ENCODE assay signal across 15 cellular contexts in the genomic region with DNA sequence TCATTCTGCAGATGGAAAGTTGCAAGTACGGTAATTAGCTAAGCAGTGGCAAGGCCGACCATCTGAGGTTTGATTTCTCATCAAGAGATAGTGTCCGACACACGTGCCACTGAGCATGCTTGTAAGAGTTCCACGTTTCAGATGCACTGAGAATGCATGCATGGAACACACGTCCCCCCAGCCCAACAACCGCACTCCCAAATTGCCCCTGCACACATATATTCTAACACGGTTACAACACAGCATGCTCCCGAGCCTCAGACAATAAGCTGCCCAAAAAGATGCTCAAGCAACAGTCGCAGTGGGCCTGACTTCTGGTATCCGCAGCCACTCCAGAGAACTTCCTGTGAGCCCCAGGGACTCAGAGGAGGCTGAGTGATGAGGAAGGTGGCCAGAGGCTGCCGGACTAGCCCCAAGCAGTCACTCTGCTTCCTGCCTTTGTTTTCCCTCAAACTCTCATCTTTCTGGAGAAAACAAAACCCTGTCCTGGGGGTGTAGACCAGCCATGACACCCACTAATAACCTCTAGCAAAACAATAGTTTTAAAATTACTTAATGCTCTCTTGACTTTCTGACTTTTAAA.
DNase-seq lines count a peak whose midpoint lies in the region; ATAC-seq, FAIRE-seq and TF ChIP-seq lines count a peak whose summit lies in the region.
"Had no signal": no experiment of that assay in that cellular context is flagged by ENCODE, and none has a peak within 500 bp of the region (broad histone marks: within the 10 kb centered on the region; RNA-seq: fewer than 3 reads in every experiment).

No MANE protein-coding gene starts in this region.

- no peak overlapping the region for H3K9ac ChIP-seq in PC-3 (ENCODE audit: low read length)
- peak overlapping the region; percentile 59 for H3K9ac ChIP-seq in adipocyte (ENCODE audit: low read length)

- H3K4me3 ChIP-seq in PC-3 (ENCODE audit: low read length) (no peak overlapping the region), adipocyte (ENCODE audit: low read length) (no peak overlapping the region)
- H3K4me3 ChIP-seq in naive thymus-derived CD4-positive, alpha-beta T cell (ENCODE audit: low read length): no peak overlapping the region

- DNase-seq in G401 (ENCODE audit: low spot score) (peak; percentile 40), PC-3 (no peak), adipocyte (ENCODE audit: low read depth) (no peak), RCC 7860 (ENCODE audit: low spot score) (no peak)
- no peak for DNase-seq in naive thymus-derived CD4-positive, alpha-beta T cell
- DNase-seq in effector CD4-positive, alpha-beta T cell: no peak
- DNase-seq: activated T-cell treated with anti-CD3 and anti-CD28 coated beads for 4 hours; CD4-positive, CD25-positive, alpha-beta regulatory T cell; left cardiac atrium; naive B cell; NCI-H1105 treated with DMSO at 0.1 percent for 48 hours; NCI-H446 had no signal

- H3K27ac ChIP-seq in PC-3 (ENCODE audit: low read length): peak overlapping the region; percentile 86
- H3K27ac ChIP-seq in naive thymus-derived CD4-positive, alpha-beta T cell (ENCODE audit: low read depth, low read length): peak overlapping the region; percentile 12
- H3K27ac ChIP-seq: VCaP had no signal

- no peaks in the 10 kb centered on the region for H3K27me3 Mint-ChIP-seq in naive thymus-derived CD4-positive, alpha-beta T cell
- H3K27me3 Mint-ChIP-seq: naive B cell had no signal

- H3K9me3 ChIP-seq in PC-3 (ENCODE audit: low read length) (no peaks in the 10 kb centered on the region), adipocyte (ENCODE audit: control insufficient read depth, low read length) (no peaks in the 10 kb centered on the region)
- H3K9me3 ChIP-seq in naive thymus-derived CD4-positive, alpha-beta T cell (ENCODE audit: control insufficient read depth in 2 of 3, low read length in 3 of 3): no peaks in the 10 kb centered on the region

- H4K20me1 ChIP-seq in PC-3 (ENCODE audit: low read length): no peaks in the 10 kb centered on the region

- FAIRE-seq in RCC 7860 (lab: Jason Lieb, UNC): no peak

- in situ Hi-C loops in G401 (cut with HindIII; ENCODE audit: low sequenced_read_pairs): no loop called here

- H3K4me1 Mint-ChIP-seq in naive thymus-derived CD4-positive, alpha-beta T cell: peaks cover 0 to 37% (median under 1%) of the 10 kb centered on the region in 7 donors
- H3K4me1 Mint-ChIP-seq: naive B cell had no signal

- no peak overlapping the region for H2AFZ ChIP-seq in PC-3 (ENCODE audit: low read length)

- H3K27me3 ChIP-seq in PC-3 (ENCODE audit: low read length): no peaks in the 10 kb centered on the region
- H3K27me3 ChIP-seq in adipocyte (replicated peaks; ENCODE audit: control insufficient read depth, insufficient read depth, low read length): no peaks in the 10 kb centered on the region
- H3K27me3 ChIP-seq in naive thymus-derived CD4-positive, alpha-beta T cell (ENCODE audit: control insufficient read depth in 2 of 2, insufficient read depth in 2 of 2, low read length in 2 of 2): no peaks in the 10 kb centered on the region

- TF ChIP-seq CTCF in PC-3 (conservative IDR thresholded peaks at IDR 0.05; ENCODE audit: low read depth, low read length): no peak

- BruUV-seq in PC-3 (replicated peaks; lab: Mats Ljungman, UMichigan): no TSS peak

- intact Hi-C loops in PC-3 (cut with micrococcal nuclease): loop anchor here (2.0 kb wide), 1 partner anchor 49 kb away; no protein-coding TSS in a partner anchor
- intact Hi-C loops in naive thymus-derived CD4-positive, alpha-beta T cell (cut with micrococcal nuclease): no loop called here

- peaks cover 5% of the 10 kb centered on the region for H3F3A ChIP-seq in PC-3 (ENCODE audit: low read length, unreplicated experiment)

- no peaks in the 10 kb centered on the region for H3K9me2 ChIP-seq in PC-3 (replicated peaks; ENCODE audit: low read length)

- H3K36me3 ChIP-seq in PC-3 (ENCODE audit: low read depth, low read length): no peaks in the 10 kb centered on the region
- H3K36me3 ChIP-seq in adipocyte (ENCODE audit: control insufficient read depth, insufficient read depth, low read length, severe bottlenecking): no peaks in the 10 kb centered on the region
- H3K36me3 ChIP-seq in naive thymus-derived CD4-positive, alpha-beta T cell (ENCODE audit: control insufficient read depth in 2 of 3, insufficient read depth in 3 of 3, low read length in 3 of 3): no peaks in the 10 kb centered on the region

- H3K9me3 Mint-ChIP-seq in naive thymus-derived CD4-positive, alpha-beta T cell: no peaks in the 10 kb centered on the region
- H3K9me3 Mint-ChIP-seq: naive B cell had no signal

- H3K4me3 Mint-ChIP-seq in naive thymus-derived CD4-positive, alpha-beta T cell: no peak overlapping the region
- H3K4me3 Mint-ChIP-seq: CD4-positive, CD25-positive, alpha-beta regulatory T cell; naive B cell had no signal

- ATAC-seq in PC-3 (no peak), HG02763 (IDR thresholded peaks at IDR 0.05; ENCODE audit: unreplicated experiment) (no peak), HG02970 (IDR thresholded peaks at IDR 0.05; ENCODE audit: low FRiP score, unreplicated experiment) (no peak)
- no peak for ATAC-seq in naive thymus-derived CD4-positive, alpha-beta T cell
- ATAC-seq: left cardiac atrium had no signal

- H3K4me1 ChIP-seq in PC-3 (ENCODE audit: insufficient read depth, low read length): peaks cover 37% of the 10 kb centered on the region
- H3K4me1 ChIP-seq in adipocyte (ENCODE audit: control insufficient read depth, insufficient read depth, low read length): peaks cover 30% of the 10 kb centered on the region
- H3K4me1 ChIP-seq in naive thymus-derived CD4-positive, alpha-beta T cell (ENCODE audit: control insufficient read depth in 2 of 2, insufficient read depth in 2 of 2, low read length in 2 of 2): no peaks in the 10 kb centered on the region

- no peaks in the 10 kb centered on the region for H3K36me3 Mint-ChIP-seq in naive thymus-derived CD4-positive, alpha-beta T cell
- H3K36me3 Mint-ChIP-seq: CD4-positive, CD25-positive, alpha-beta regulatory T cell; naive B cell had no signal

- peak overlapping the region in 1 of 9 donors; percentile 25 for H3K27ac Mint-ChIP-seq in naive thymus-derived CD4-positive, alpha-beta T cell
- H3K27ac Mint-ChIP-seq: CD4-positive, CD25-positive, alpha-beta regulatory T cell had no signal

- POLR2A ChIA-PET in PC-3 (lab: Charles Lee; ENCODE audit: unreplicated experiment): no interaction called here
- POLR2A ChIA-PET in naive thymus-derived CD4-positive, alpha-beta T cell (lab: Charles Lee): no interaction called here

- no peak overlapping the region for H3K4me2 ChIP-seq in PC-3 (ENCODE audit: low read length)

- H3K79me2 ChIP-seq in PC-3 (ENCODE audit: low read length): no peaks in the 10 kb centered on the region

- CTCF ChIA-PET in PC-3 (lab: Charles Lee): interaction anchor here (0.6 kb wide), 1 partner anchor 12 kb away, joined by 5 read pairs; no protein-coding TSS in a partner anchor
- CTCF ChIA-PET in naive thymus-derived CD4-positive, alpha-beta T cell (lab: Charles Lee): no interaction called here
